Comparison of ENCODE assay signal across 13 cellular contexts in genomic region chr21:31612889-31613785, GRCh38. TPM values are rescaled to one million over a fixed set of nuclear protein-coding genes. Genes with fewer than 3 reads are reported as not detected.
A peak's percentile ranks its signal among the peaks of the same experiment; 100 is the strongest.
DNase-seq lines count a peak whose midpoint lies in the region; ATAC-seq and TF ChIP-seq lines count a peak whose summit lies in the region.
"Had no signal": no experiment of that assay in that cellular context is flagged by ENCODE, and none has a peak within 500 bp of the region (broad histone marks: within the 10 kb centered on the region; RNA-seq: fewer than 3 reads in every experiment).

No MANE protein-coding gene starts in this region.

- no peaks in the 10 kb centered on the region for H3K9me3 ChIP-seq in HCT116 (ENCODE audit: control insufficient read depth in 1 of 2, insufficient read depth in 1 of 2, low read depth in 1 of 2, low read length in 2 of 2)
- no peaks in the 10 kb centered on the region for H3K9me3 ChIP-seq in naive thymus-derived CD4-positive, alpha-beta T cell (ENCODE audit: control insufficient read depth in 2 of 3, low read length in 3 of 3)

- RAD21 ChIA-PET in HCT116 (lab: Charles Lee; ENCODE audit: low non-redundant PET in 1 of 2, low total read pairs in 2 of 2, uncharacterized antibody in 2 of 2, unreplicated experiment in 2 of 2): no interaction called here

- no peak overlapping the region for H3K27ac Mint-ChIP-seq in naive thymus-derived CD4-positive, alpha-beta T cell
- no peak overlapping the region for H3K27ac Mint-ChIP-seq in activated T-helper 1 cell treated with anti-CD3 and anti-CD28 coated beads, Interleukin-12 subunit alpha, Interleukin-12 subunit beta, Interleukin-2, Interleukin-4 antibody, amounts not matched to agents 30 ng/mL and 10 ng/mL and 1 ng/mL, durations not matched to agents 14 hours and 24 hours and 36 hours
- H3K27ac Mint-ChIP-seq: CD8-positive, alpha-beta T cell had no signal

- H3K4me1 ChIP-seq in HCT116 (ENCODE audit: control insufficient read depth in 1 of 2, insufficient read depth in 2 of 2, low read length in 2 of 2): peaks cover 2 to 7% of the 10 kb centered on the region in 2 experiments; a peak in 2 of 4 replicates
- no peaks in the 10 kb centered on the region for H3K4me1 ChIP-seq in naive thymus-derived CD4-positive, alpha-beta T cell (ENCODE audit: control insufficient read depth in 2 of 2, insufficient read depth in 2 of 2, low read length in 2 of 2)

- no peak overlapping the region for H2AFZ ChIP-seq in HCT116 (ENCODE audit: low read depth, low read length, poor library complexity, severe bottlenecking)

- no peaks in the 10 kb centered on the region for H3K79me2 ChIP-seq in HCT116 (ENCODE audit: insufficient read depth, low read length)

- no peak for TF ChIP-seq CTCF in HCT116 (IDR thresholded peaks at IDR 0.05 in 2 of 3, conservative IDR thresholded peaks at IDR 0.05 in 1 of 3; ENCODE audit: borderline replicate concordance in 1 of 3, insufficient read depth in 1 of 3, low read depth in 2 of 3, low read length in 2 of 3)
- TF ChIP-seq CTCF in brain microvascular endothelial cell (IDR thresholded peaks at IDR 0.05; ENCODE audit: low read depth, low read length, missing control alignments): no peak
- TF ChIP-seq CTCF in GM13977 (IDR thresholded peaks at IDR 0.05; ENCODE audit: extremely low read depth, insufficient read depth, missing control alignments): no peak

- peaks cover 0 to 13% (median 5%) of the 10 kb centered on the region in 11 donors for H3K9me3 Mint-ChIP-seq in naive thymus-derived CD4-positive, alpha-beta T cell
- peaks cover 10% of the 10 kb centered on the region for H3K9me3 Mint-ChIP-seq in activated T-helper 1 cell treated with anti-CD3 and anti-CD28 coated beads, Interleukin-12 subunit alpha, Interleukin-12 subunit beta, Interleukin-2, Interleukin-4 antibody, amounts not matched to agents 30 ng/mL and 10 ng/mL and 1 ng/mL, durations not matched to agents 14 hours and 24 hours and 36 hours

- CTCF ChIA-PET in HCT116 (lab: Charles Lee): no interaction called here
- CTCF ChIA-PET in naive thymus-derived CD4-positive, alpha-beta T cell (lab: Charles Lee): no interaction called here

- no peak overlapping the region for H3K9ac ChIP-seq in HCT116 (ENCODE audit: low read length)

- no peaks in the 10 kb centered on the region for H3K27me3 ChIP-seq in HCT116 (ENCODE audit: insufficient read depth, low read length)
- H3K27me3 ChIP-seq in brain microvascular endothelial cell (replicated peaks): no peaks in the 10 kb centered on the region
- H3K27me3 ChIP-seq in naive thymus-derived CD4-positive, alpha-beta T cell (ENCODE audit: control insufficient read depth in 2 of 2, insufficient read depth in 2 of 2, low read length in 2 of 2): no peaks in the 10 kb centered on the region

- peaks cover 0 to 16% (median 0%) of the 10 kb centered on the region in 5 donors for H3K27me3 Mint-ChIP-seq in naive thymus-derived CD4-positive, alpha-beta T cell
- H3K27me3 Mint-ChIP-seq in activated T-helper 1 cell treated with anti-CD3 and anti-CD28 coated beads, Interleukin-12 subunit alpha, Interleukin-12 subunit beta, Interleukin-2, Interleukin-4 antibody, amounts not matched to agents 30 ng/mL and 10 ng/mL and 1 ng/mL, durations not matched to agents 14 hours and 24 hours and 36 hours (ENCODE audit: insufficient read depth): peaks cover 6% of the 10 kb centered on the region

- H3K27ac ChIP-seq in HCT116 (ENCODE audit: low read depth, low read length) (no peak overlapping the region), brain microvascular endothelial cell (no peak overlapping the region)
- no peak overlapping the region for H3K27ac ChIP-seq in naive thymus-derived CD4-positive, alpha-beta T cell (ENCODE audit: low read depth, low read length)

- H3K4me3 Mint-ChIP-seq in naive thymus-derived CD4-positive, alpha-beta T cell: peak overlapping the region in 1 of 10 donors; percentile 17
- no peak overlapping the region for H3K4me3 Mint-ChIP-seq in activated T-helper 1 cell treated with anti-CD3 and anti-CD28 coated beads, Interleukin-12 subunit alpha, Interleukin-12 subunit beta, Interleukin-2, Interleukin-4 antibody, amounts not matched to agents 30 ng/mL and 10 ng/mL and 1 ng/mL, durations not matched to agents 14 hours and 24 hours and 36 hours
- H3K4me3 Mint-ChIP-seq: CD8-positive, alpha-beta T cell had no signal

- POLR2A ChIA-PET in HCT116 (lab: Charles Lee): no interaction called here
- POLR2A ChIA-PET in naive thymus-derived CD4-positive, alpha-beta T cell (lab: Charles Lee): no interaction called here

- DNase-seq in ACHN: peak; percentile 7
- DNase-seq in HCT116 (ENCODE audit: low read depth, low spot score): no peak
- peak; percentile 11 for DNase-seq in brain microvascular endothelial cell
- DNase-seq in naive thymus-derived CD4-positive, alpha-beta T cell: no peak
- DNase-seq in stimulated activated CD4-positive, alpha-beta T cell treated with anti-CD3 and anti-CD28 coated beads, Interleukin-12 subunit alpha, Interleukin-12 subunit beta, amount 100 ng/mL, for 4 hours: no peak
- no peak for DNase-seq in NCI-H2171 (lab: John Stamatoyannopoulos, UW)
- no peak for DNase-seq in GM13977 (ENCODE audit: low spot score)
- DNase-seq in activated T-helper 1 cell treated with anti-CD3 and anti-CD28 coated beads, Interleukin-12 subunit alpha, Interleukin-12 subunit beta, Interleukin-2, Interleukin-4 antibody, amounts not matched to agents 30 ng/mL and 10 ng/mL and 1 ng/mL, durations not matched to agents 14 hours and 24 hours and 36 hours (ENCODE audit: low spot score): no peak
- DNase-seq: CD8-positive, alpha-beta T cell; NCI-H187 treated with DMSO at 0.1 percent for 48 hours; occipital lobe; OCI-M1; stimulated activated CD4-positive, alpha-beta T cell treated with anti-CD3 and anti-CD28 coated beads, Interleukin-2, amount 100 ng/mL, for 24 hours had no signal

- no peaks in the 10 kb centered on the region for H3K9me2 ChIP-seq in HCT116 (ENCODE audit: insufficient read depth)

- no peak for TF ChIP-seq POLR2A in HCT116 (IDR thresholded peaks at IDR 0.05; ENCODE audit: borderline replicate concordance, extremely low read depth, insufficient read depth, insufficient read length)

- H3K36me3 Mint-ChIP-seq in naive thymus-derived CD4-positive, alpha-beta T cell: peaks cover 0 to 8% (median 3%) of the 10 kb centered on the region in 5 donors
- peaks cover 2% of the 10 kb centered on the region for H3K36me3 Mint-ChIP-seq in activated T-helper 1 cell treated with anti-CD3 and anti-CD28 coated beads, Interleukin-12 subunit alpha, Interleukin-12 subunit beta, Interleukin-2, Interleukin-4 antibody, amounts not matched to agents 30 ng/mL and 10 ng/mL and 1 ng/mL, durations not matched to agents 14 hours and 24 hours and 36 hours (ENCODE audit: low read depth)
- H3K36me3 Mint-ChIP-seq: CD8-positive, alpha-beta T cell had no signal

- H3K36me3 ChIP-seq in HCT116 (ENCODE audit: control insufficient read depth in 1 of 2, insufficient read depth in 2 of 2, low read length in 2 of 2) (no peaks in the 10 kb centered on the region), brain microvascular endothelial cell (replicated peaks) (no peaks in the 10 kb centered on the region)
- no peaks in the 10 kb centered on the region for H3K36me3 ChIP-seq in naive thymus-derived CD4-positive, alpha-beta T cell (ENCODE audit: control insufficient read depth in 2 of 3, insufficient read depth in 3 of 3, low read length in 3 of 3)

- H3K4me2 ChIP-seq in HCT116 (ENCODE audit: low read length): no peak overlapping the region

- H3K4me3 ChIP-seq in HCT116 (replicated peaks in 1 of 2; ENCODE audit: low read depth in 1 of 2, low read length in 2 of 2): no peak overlapping the region
- no peak overlapping the region for H3K4me3 ChIP-seq in brain microvascular endothelial cell (ENCODE audit: low read depth, low read length)
- no peak overlapping the region for H3K4me3 ChIP-seq in naive thymus-derived CD4-positive, alpha-beta T cell (ENCODE audit: low read length)

- intact Hi-C loops in HCT116 (cut with micrococcal nuclease): no loop called here
- intact Hi-C loops in naive thymus-derived CD4-positive, alpha-beta T cell (cut with micrococcal nuclease): no loop called here
- intact Hi-C loops in activated T-helper 1 cell treated with anti-CD3 and anti-CD28 coated beads, Interleukin-12 subunit alpha, Interleukin-12 subunit beta, Interleukin-2, Interleukin-4 antibody, amounts not matched to agents 30 ng/mL and 10 ng/mL and 1 ng/mL, durations not matched to agents 14 hours and 24 hours and 36 hours (cut with micrococcal nuclease): no loop called here

- no peaks in the 10 kb centered on the region for H4K20me1 ChIP-seq in HCT116 (ENCODE audit: insufficient read depth)

- in situ Hi-C loops in ACHN (cut with HindIII; ENCODE audit: low pct_ligation_motif_present, low pct_unique_long_range_greater_than_20kb, low sequenced_read_pairs): no loop called here
- in situ Hi-C loops in brain microvascular endothelial cell (cut with HindIII; ENCODE audit: low pct_ligation_motif_present, low sequenced_read_pairs): no loop called here
- in situ Hi-C loops in GM13977 (cut with MboI; ENCODE audit: low pct_unique_long_range_greater_than_20kb, low sequenced_read_pairs, unreplicated experiment): no loop called here

- no peak for TF ChIP-seq RAD21 in HCT116 (IDR thresholded peaks at IDR 0.05; ENCODE audit: low read depth)

- no TSS peak for BruUV-seq in HCT116 (replicated peaks; lab: Mats Ljungman, UMichigan)

- peak; percentile 50; the same call in 1 of the 2 replicates for ATAC-seq in HCT116
- peak; percentile 77 for ATAC-seq in naive thymus-derived CD4-positive, alpha-beta T cell
- ATAC-seq: CD8-positive, alpha-beta T cell had no signal

- H3K4me1 Mint-ChIP-seq in naive thymus-derived CD4-positive, alpha-beta T cell: peaks cover 0 to 5% (median 0%) of the 10 kb centered on the region in 7 donors
- H3K4me1 Mint-ChIP-seq in activated T-helper 1 cell treated with anti-CD3 and anti-CD28 coated beads, Interleukin-12 subunit alpha, Interleukin-12 subunit beta, Interleukin-2, Interleukin-4 antibody, amounts not matched to agents 30 ng/mL and 10 ng/mL and 1 ng/mL, durations not matched to agents 14 hours and 24 hours and 36 hours (ENCODE audit: low read depth): no peaks in the 10 kb centered on the region

TF ChIP-seq in HCT116, 20 proteins besides CTCF, POLR2A, EP300 and RAD21 (continues in another document):
- TF ChIP-seq SRF (IDR thresholded peaks at IDR 0.05; ENCODE audit: low read depth) (no peak), SP1 (IDR thresholded peaks at IDR 0.05; ENCODE audit: low read depth) (no peak), EZH2 (IDR thresholded peaks at IDR 0.05) (no peak), CEBPB (IDR thresholded peaks at IDR 0.05; ENCODE audit: low read depth) (no peak), FOSL1 (IDR thresholded peaks at IDR 0.05; ENCODE audit: low read depth) (no peak)

RNA-seq across cellular contexts. Expression of gene SOD1, which starts 46.4 kb away (rescaled TPM):
- total RNA-seq in HCT116 (2021; ENCODE audit: unreplicated experiment): 419 TPM
- polyA plus RNA-seq in HCT116 (2012): 378 and 383 TPM in 2 replicates
- total RNA-seq in naive thymus-derived CD4-positive, alpha-beta T cell: 100 to 1,000 TPM; 110 to 218 (median 182) TPM
- 100 to 1,000 TPM; 632 to 777 TPM for polyA plus RNA-seq in naive thymus-derived CD4-positive, alpha-beta T cell
- 346 and 354 TPM in 2 replicates for total RNA-seq in activated T-helper 1 cell treated with anti-CD3 and anti-CD28 coated beads, Interleukin-12 subunit alpha, Interleukin-12 subunit beta, Interleukin-2, Interleukin-4 antibody, amounts not matched to agents 30 ng/mL and 10 ng/mL and 1 ng/mL, durations not matched to agents 14 hours and 24 hours and 36 hours

Comparison
In these comparisons a context has a peak if more than half of its experiments do, and no peak if none do; other contexts are left out.
1. DNase-seq: peak in ACHN (single experiment) and brain microvascular endothelial cell (single experiment); none in HCT116 (single experiment), naive thymus-derived CD4-positive, alpha-beta T cell (0 of 9), stimulated activated CD4-positive, alpha-beta T cell treated with anti-CD3 and anti-CD28 coated beads, Interleukin-12 subunit alpha, Interleukin-12 subunit beta, amount 100 ng/mL, for 4 hours (single experiment), NCI-H2171 (single experiment), GM13977 (single experiment) and activated T-helper 1 cell treated with anti-CD3 and anti-CD28 coated beads, Interleukin-12 subunit alpha, Interleukin-12 subunit beta, Interleukin-2, Interleukin-4 antibody, amounts not matched to agents 30 ng/mL and 10 ng/mL and 1 ng/mL, durations not matched to agents 14 hours and 24 hours and 36 hours (single experiment).